In genomic region chr4:138644322-138644721, GRCh38 we compare ENCODE assay signal across 1 cellular context.
TF ChIP-seq lines count a peak whose summit lies in the region.

No MANE protein-coding gene starts in this region.

TF ChIP-seq in GM23338, 12 proteins besides CTCF, POLR2A, EP300 and RAD21:
- TF ChIP-seq, protein P1, sequence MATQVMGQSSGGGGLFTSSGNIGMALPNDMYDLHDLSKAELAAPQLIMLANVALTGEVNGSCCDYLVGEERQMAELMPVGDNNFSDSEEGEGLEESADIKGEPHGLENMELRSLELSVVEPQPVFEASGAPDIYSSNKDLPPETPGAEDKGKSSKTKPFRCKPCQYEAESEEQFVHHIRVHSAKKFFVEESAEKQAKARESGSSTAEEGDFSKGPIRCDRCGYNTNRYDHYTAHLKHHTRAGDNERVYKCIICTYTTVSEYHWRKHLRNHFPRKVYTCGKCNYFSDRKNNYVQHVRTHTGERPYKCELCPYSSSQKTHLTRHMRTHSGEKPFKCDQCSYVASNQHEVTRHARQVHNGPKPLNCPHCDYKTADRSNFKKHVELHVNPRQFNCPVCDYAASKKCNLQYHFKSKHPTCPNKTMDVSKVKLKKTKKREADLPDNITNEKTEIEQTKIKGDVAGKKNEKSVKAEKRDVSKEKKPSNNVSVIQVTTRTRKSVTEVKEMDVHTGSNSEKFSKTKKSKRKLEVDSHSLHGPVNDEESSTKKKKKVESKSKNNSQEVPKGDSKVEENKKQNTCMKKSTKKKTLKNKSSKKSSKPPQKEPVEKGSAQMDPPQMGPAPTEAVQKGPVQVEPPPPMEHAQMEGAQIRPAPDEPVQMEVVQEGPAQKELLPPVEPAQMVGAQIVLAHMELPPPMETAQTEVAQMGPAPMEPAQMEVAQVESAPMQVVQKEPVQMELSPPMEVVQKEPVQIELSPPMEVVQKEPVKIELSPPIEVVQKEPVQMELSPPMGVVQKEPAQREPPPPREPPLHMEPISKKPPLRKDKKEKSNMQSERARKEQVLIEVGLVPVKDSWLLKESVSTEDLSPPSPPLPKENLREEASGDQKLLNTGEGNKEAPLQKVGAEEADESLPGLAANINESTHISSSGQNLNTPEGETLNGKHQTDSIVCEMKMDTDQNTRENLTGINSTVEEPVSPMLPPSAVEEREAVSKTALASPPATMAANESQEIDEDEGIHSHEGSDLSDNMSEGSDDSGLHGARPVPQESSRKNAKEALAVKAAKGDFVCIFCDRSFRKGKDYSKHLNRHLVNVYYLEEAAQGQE (IDR thresholded peaks at IDR 0.05; ENCODE audit: unreplicated experiment), result no peak
- no peak for TF ChIP-seq JUNB (IDR thresholded peaks at IDR 0.05; ENCODE audit: unreplicated experiment)
- TF ChIP-seq, protein P2, sequence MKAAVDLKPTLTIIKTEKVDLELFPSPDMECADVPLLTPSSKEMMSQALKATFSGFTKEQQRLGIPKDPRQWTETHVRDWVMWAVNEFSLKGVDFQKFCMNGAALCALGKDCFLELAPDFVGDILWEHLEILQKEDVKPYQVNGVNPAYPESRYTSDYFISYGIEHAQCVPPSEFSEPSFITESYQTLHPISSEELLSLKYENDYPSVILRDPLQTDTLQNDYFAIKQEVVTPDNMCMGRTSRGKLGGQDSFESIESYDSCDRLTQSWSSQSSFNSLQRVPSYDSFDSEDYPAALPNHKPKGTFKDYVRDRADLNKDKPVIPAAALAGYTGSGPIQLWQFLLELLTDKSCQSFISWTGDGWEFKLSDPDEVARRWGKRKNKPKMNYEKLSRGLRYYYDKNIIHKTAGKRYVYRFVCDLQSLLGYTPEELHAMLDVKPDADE (IDR thresholded peaks at IDR 0.05), result no peak
- no peak for TF ChIP-seq EZH2 (IDR thresholded peaks at IDR 0.05; ENCODE audit: low read depth, unreplicated experiment)
- TF ChIP-seq, protein P3, sequence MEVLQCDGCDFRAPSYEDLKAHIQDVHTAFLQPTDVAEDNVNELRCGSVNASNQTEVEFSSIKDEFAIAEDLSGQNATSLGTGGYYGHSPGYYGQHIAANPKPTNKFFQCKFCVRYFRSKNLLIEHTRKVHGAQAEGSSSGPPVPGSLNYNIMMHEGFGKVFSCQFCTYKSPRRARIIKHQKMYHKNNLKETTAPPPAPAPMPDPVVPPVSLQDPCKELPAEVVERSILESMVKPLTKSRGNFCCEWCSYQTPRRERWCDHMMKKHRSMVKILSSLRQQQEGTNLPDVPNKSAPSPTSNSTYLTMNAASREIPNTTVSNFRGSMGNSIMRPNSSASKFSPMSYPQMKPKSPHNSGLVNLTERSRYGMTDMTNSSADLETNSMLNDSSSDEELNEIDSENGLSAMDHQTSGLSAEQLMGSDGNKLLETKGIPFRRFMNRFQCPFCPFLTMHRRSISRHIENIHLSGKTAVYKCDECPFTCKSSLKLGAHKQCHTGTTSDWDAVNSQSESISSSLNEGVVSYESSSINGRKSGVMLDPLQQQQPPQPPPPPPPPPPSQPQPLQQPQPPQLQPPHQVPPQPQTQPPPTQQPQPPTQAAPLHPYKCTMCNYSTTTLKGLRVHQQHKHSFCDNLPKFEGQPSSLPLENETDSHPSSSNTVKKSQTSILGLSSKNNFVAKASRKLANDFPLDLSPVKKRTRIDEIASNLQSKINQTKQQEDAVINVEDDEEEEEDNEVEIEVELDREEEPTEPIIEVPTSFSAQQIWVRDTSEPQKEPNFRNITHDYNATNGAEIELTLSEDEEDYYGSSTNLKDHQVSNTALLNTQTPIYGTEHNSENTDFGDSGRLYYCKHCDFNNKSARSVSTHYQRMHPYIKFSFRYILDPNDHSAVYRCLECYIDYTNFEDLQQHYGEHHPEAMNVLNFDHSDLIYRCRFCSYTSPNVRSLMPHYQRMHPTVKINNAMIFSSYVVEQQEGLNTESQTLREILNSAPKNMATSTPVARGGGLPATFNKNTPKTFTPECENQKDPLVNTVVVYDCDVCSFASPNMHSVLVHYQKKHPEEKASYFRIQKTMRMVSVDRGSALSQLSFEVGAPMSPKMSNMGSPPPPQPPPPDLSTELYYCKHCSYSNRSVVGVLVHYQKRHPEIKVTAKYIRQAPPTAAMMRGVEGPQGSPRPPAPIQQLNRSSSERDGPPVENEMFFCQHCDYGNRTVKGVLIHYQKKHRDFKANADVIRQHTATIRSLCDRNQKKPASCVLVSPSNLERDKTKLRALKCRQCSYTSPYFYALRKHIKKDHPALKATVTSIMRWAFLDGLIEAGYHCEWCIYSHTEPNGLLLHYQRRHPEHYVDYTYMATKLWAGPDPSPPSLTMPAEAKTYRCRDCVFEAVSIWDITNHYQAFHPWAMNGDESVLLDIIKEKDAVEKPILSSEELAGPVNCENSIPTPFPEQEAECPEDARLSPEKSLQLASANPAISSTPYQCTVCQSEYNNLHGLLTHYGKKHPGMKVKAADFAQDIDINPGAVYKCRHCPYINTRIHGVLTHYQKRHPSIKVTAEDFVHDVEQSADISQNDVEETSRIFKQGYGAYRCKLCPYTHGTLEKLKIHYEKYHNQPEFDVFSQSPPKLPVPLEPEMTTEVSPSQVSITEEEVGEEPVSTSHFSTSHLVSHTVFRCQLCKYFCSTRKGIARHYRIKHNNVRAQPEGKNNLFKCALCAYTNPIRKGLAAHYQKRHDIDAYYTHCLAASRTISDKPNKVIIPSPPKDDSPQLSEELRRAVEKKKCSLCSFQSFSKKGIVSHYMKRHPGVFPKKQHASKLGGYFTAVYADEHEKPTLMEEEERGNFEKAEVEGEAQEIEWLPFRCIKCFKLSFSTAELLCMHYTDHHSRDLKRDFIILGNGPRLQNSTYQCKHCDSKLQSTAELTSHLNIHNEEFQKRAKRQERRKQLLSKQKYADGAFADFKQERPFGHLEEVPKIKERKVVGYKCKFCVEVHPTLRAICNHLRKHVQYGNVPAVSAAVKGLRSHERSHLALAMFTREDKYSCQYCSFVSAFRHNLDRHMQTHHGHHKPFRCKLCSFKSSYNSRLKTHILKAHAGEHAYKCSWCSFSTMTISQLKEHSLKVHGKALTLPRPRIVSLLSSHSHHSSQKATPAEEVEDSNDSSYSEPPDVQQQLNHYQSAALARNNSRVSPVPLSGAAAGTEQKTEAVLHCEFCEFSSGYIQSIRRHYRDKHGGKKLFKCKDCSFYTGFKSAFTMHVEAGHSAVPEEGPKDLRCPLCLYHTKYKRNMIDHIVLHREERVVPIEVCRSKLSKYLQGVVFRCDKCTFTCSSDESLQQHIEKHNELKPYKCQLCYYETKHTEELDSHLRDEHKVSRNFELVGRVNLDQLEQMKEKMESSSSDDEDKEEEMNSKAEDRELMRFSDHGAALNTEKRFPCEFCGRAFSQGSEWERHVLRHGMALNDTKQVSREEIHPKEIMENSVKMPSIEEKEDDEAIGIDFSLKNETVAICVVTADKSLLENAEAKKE (CRISPR knock-in tag; IDR thresholded peaks at IDR 0.05), result no peak
- TF ChIP-seq EZH2phosphoT487 (IDR thresholded peaks at IDR 0.05; ENCODE audit: unreplicated experiment), result no peak
- no peak for TF ChIP-seq POLR2AphosphoS5 (IDR thresholded peaks at IDR 0.05; ENCODE audit: low read depth)
- TF ChIP-seq ZNF331 (CRISPR knock-in tag; IDR thresholded peaks at IDR 0.05; ENCODE audit: low read depth), result no peak
